In genomic region chr19:40801449-40802299, GRCh38 we compare ENCODE assay signal across 8 cellular contexts. TPM values are rescaled to one million over a fixed set of nuclear protein-coding genes. Genes with fewer than 3 reads are reported as not detected.
DNase-seq lines count a peak whose midpoint lies in the region; TF ChIP-seq lines count a peak whose summit lies in the region.

No MANE protein-coding gene starts in this region.

- H3K9ac ChIP-seq in skeletal muscle satellite cell (ENCODE audit: low read depth, low read length), result peak overlapping the region; percentile 94

- no peaks in the 10 kb centered on the region for H3K9me3 ChIP-seq in skeletal muscle satellite cell (replicated peaks; ENCODE audit: low read length)

- no peak for DNase-seq in GM06990 (ENCODE audit: extremely low read depth, insufficient read length)
- no peak for DNase-seq in fibroblast of villous mesenchyme (ENCODE audit: low read depth)
- DNase-seq in HuH-7 (ENCODE audit: low spot score), result no peak
- no peak for DNase-seq in mucosa of gallbladder (ENCODE audit: low spot score)
- DNase-seq in stimulated activated CD4-positive, alpha-beta T cell treated with anti-CD3 and anti-CD28 coated beads, Interleukin-12 subunit alpha, Interleukin-12 subunit beta, amount 100 ng/mL, for 4 hours, result no peak
- no peak for DNase-seq in midbrain (lab: John Stamatoyannopoulos, UW)

- TF ChIP-seq CTCF in GM06990 (IDR thresholded peaks at IDR 0.05; ENCODE audit: insufficient read depth, low read length, poor library complexity, severe bottlenecking), result no peak
- no peak for TF ChIP-seq CTCF in WI38 (IDR thresholded peaks at IDR 0.05; ENCODE audit: low read depth, low read length)
- no peak for TF ChIP-seq CTCF in fibroblast of villous mesenchyme (IDR thresholded peaks at IDR 0.05; ENCODE audit: insufficient read depth, low read depth, low read length)

- H3K4me2 ChIP-seq in skeletal muscle satellite cell (ENCODE audit: low read length), result peak overlapping the region; percentile 95

- peak overlapping the region; percentile 50 for H3K4me3 ChIP-seq in GM06990 (replicated peaks; ENCODE audit: low read depth, low read length)
- H3K4me3 ChIP-seq in WI38 (ENCODE audit: low read depth, low read length), result 0 out of 2 replicates have a peak overlapping the region, but pooled peaks have one; percentile 17
- H3K4me3 ChIP-seq in fibroblast of villous mesenchyme (ENCODE audit: low read depth, low read length), result peak overlapping the region; percentile 90
- peak overlapping the region; percentile 98 for H3K4me3 ChIP-seq in skeletal muscle satellite cell (ENCODE audit: low read length)

- H3K4me1 ChIP-seq in skeletal muscle satellite cell (ENCODE audit: control insufficient read depth, insufficient read depth, low read length), result peaks cover 62% of the 10 kb centered on the region

- H3K36me3 ChIP-seq in GM06990 (ENCODE audit: control insufficient read depth, insufficient read depth, low read length), result peaks cover 25% of the 10 kb centered on the region
- peaks cover 54% of the 10 kb centered on the region for H3K36me3 ChIP-seq in skeletal muscle satellite cell (ENCODE audit: insufficient read depth, low read length)

- H3K27me3 ChIP-seq in GM06990 (replicated peaks; ENCODE audit: control insufficient read depth, insufficient read depth, low read length), result no peaks in the 10 kb centered on the region
- H3K27me3 ChIP-seq in skeletal muscle satellite cell (ENCODE audit: control insufficient read depth, insufficient read depth, low read length), result no peaks in the 10 kb centered on the region

RNA-seq across cellular contexts. Expression of gene EGLN2, which starts 2.7 kb away (rescaled TPM):
- 70.8 and 76.0 TPM in 2 replicates for total RNA-seq in fibroblast of villous mesenchyme
- total RNA-seq in skeletal muscle satellite cell (2012; rRNA removed), result 55.3 and 73.3 TPM in 2 replicates
- total RNA-seq in mucosa of gallbladder, result 114 TPM

RNA-seq across cellular contexts. Expression of gene RAB4B, which starts 23.6 kb away (rescaled TPM):
- total RNA-seq in fibroblast of villous mesenchyme (12.6 and 13.4 TPM in 2 replicates), mucosa of gallbladder (54.4 TPM)
- total RNA-seq in skeletal muscle satellite cell (2012; rRNA removed), result 7.6 and 10.6 TPM in 2 replicates

RNA-seq across cellular contexts. Expression of gene MIA, which starts 26.4 kb away (rescaled TPM):
- total RNA-seq in fibroblast of villous mesenchyme (not detected in 2 replicates), mucosa of gallbladder (4.5 TPM)
- total RNA-seq in skeletal muscle satellite cell (2012; rRNA removed), result not detected in 2 replicates

RNA-seq across cellular contexts. Expression of gene CYP2A6, which starts 48.6 kb away (rescaled TPM):
- not detected in 2 replicates for total RNA-seq in fibroblast of villous mesenchyme
- total RNA-seq in skeletal muscle satellite cell (2012; rRNA removed), result not detected in 2 replicates
- total RNA-seq in mucosa of gallbladder, result 1.9 TPM

RNA-seq across cellular contexts. Expression of gene SNRPA, which starts 50.7 kb away (rescaled TPM):
- total RNA-seq in fibroblast of villous mesenchyme (34.1 and 36.1 TPM in 2 replicates), mucosa of gallbladder (58.1 TPM)
- 35.7 and 46.7 TPM in 2 replicates for total RNA-seq in skeletal muscle satellite cell (2012; rRNA removed)

Comparison
In these comparisons a context has a peak if more than half of its experiments do, and no peak if none do; other contexts are left out.
1. H3K4me3 ChIP-seq: peak in every context shown above with its lines; median percentile 98 in skeletal muscle satellite cell; 90 in fibroblast of villous mesenchyme; 50 in GM06990; 17 in WI38.